Comparison of ENCODE assay signal across 17 cellular contexts in the genomic region with DNA sequence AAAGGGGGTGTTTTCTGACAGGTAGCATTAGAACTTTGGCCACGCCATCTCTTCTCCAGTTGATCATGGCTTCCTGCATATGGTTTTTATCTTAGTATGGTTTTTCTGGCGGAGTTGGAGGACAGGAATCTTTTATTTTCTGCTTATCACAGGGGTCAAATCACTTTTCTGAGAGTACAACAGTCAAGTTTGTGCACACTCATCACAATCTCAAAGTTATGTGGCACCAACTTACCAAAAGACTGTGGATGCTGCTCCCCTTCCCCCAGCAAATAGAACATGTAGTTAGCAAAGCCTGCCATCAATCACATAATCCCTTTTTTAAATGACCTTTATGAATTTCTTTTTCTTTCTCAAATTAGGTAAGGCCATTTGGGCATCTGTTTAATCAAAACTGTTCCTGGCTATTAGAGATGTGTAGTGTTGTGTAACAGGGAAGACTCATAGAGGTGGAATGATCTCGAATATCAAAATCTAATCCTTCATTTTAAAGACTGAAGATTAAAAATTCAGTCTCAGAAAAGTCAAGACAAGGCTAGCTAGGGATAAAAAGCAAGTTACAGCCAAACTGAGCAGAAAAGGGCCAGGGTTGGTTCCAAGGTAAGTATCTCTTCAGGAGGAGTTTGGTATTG. TPM values are rescaled to one million over a fixed set of nuclear protein-coding genes. Genes with fewer than 3 reads are reported as not detected.
DNase-seq lines count a peak whose midpoint lies in the region; ATAC-seq, FAIRE-seq and TF ChIP-seq lines count a peak whose summit lies in the region.
"Had no signal": no experiment of that assay in that cellular context is flagged by ENCODE, and none has a peak within 500 bp of the region (broad histone marks: within the 10 kb centered on the region; RNA-seq: fewer than 3 reads in every experiment).

No MANE protein-coding gene starts in this region.

- H3K27ac Mint-ChIP-seq in natural killer cell = no peak overlapping the region
- H3K27ac Mint-ChIP-seq: CD14-positive monocyte; CD8-positive, alpha-beta T cell had no signal

- H3K36me3 Mint-ChIP-seq in natural killer cell = no peaks in the 10 kb centered on the region

- H3K9ac ChIP-seq in adipocyte (ENCODE audit: low read length) = no peak overlapping the region

- peaks cover 15 to 21% of the 10 kb centered on the region in 2 donors for H3K4me1 Mint-ChIP-seq in natural killer cell

- no peaks in the 10 kb centered on the region for H3K9me3 Mint-ChIP-seq in natural killer cell
- H3K9me3 Mint-ChIP-seq: CD8-positive, alpha-beta T cell had no signal

- intact Hi-C loops in natural killer cell (cut with micrococcal nuclease) = no loop called here

- H3K9me3 ChIP-seq in A549 = no peaks in the 10 kb centered on the region
- no peaks in the 10 kb centered on the region for H3K9me3 ChIP-seq in adipocyte (ENCODE audit: control insufficient read depth, low read length)
- H3K9me3 ChIP-seq: BE2C, Caco-2 had no signal

- WGBS in A549 (ENCODE audit: missing lambda C conversion rate) = 48% methylated on average over 3 of the region's 3 CpGs

- H3K4me3 ChIP-seq in A549 (no peak overlapping the region), adipocyte (ENCODE audit: low read length) (no peak overlapping the region), foreskin fibroblast (ENCODE audit: low read depth in 1 of 2, low read length in 2 of 2) (no peak overlapping the region)

- no peak for FAIRE-seq in A549 (lab: Jason Lieb, UNC)

- peaks cover 35 to 44% of the 10 kb centered on the region in 2 donors for H3K27me3 Mint-ChIP-seq in natural killer cell (ENCODE audit: low read depth in 2 of 2)

- ATAC-seq in A549 (no peak), natural killer cell (no peak)
- ATAC-seq: CD8-positive, alpha-beta T cell; HCT116 had no signal

- peaks cover 7% of the 10 kb centered on the region; the same call in 1 of the 3 replicates for H3K4me1 ChIP-seq in A549
- peaks cover 32% of the 10 kb centered on the region for H3K4me1 ChIP-seq in adipocyte (ENCODE audit: control insufficient read depth, insufficient read depth, low read length)
- H3K4me1 ChIP-seq: BE2C had no signal

- POLR2A ChIA-PET in A549 (lab: Yijun Ruan, JAX) = no interaction called here

- H3K36me3 ChIP-seq in adipocyte (ENCODE audit: control insufficient read depth, insufficient read depth, low read length, severe bottlenecking) = peaks cover 25% of the 10 kb centered on the region
- H3K36me3 ChIP-seq: BE2C had no signal

- no peak overlapping the region for H3K4me3 Mint-ChIP-seq in natural killer cell
- H3K4me3 Mint-ChIP-seq: CD8-positive, alpha-beta T cell had no signal

- CTCF ChIA-PET in A549 (lab: Yijun Ruan, JAX) = interaction anchor here (1.1 to 7.9 kb wide), 8 partner anchors 9 to 276 kb away, joined by 3 to 82 read pairs (median 4); no protein-coding TSS in a partner anchor

- no peak for TF ChIP-seq POLR2A in A549 (IDR thresholded peaks at IDR 0.05; ENCODE audit: low read length)

- TF ChIP-seq CTCF in A549 (IDR thresholded peaks at IDR 0.05) (no peak), foreskin fibroblast (IDR thresholded peaks at IDR 0.05; ENCODE audit: low read depth, low read length) (no peak), natural killer cell (IDR thresholded peaks at IDR 0.05) (no peak)

- no peak for DNase-seq in A549 (ENCODE audit: low read depth in 1 of 2, low spot score in 1 of 2)
- peak; percentile 13 for DNase-seq in GM03348 (ENCODE audit: low spot score)
- DNase-seq in adipocyte (ENCODE audit: low read depth) = peak; percentile 31
- peak; percentile 32 to 62 for DNase-seq in foreskin fibroblast
- no peak for DNase-seq in NCI-H2107 (lab: John Stamatoyannopoulos, UW)
- DNase-seq in pons (ENCODE audit: low spot score) = no peak
- DNase-seq in natural killer cell = no peak
- DNase-seq: 8988T; ACHN; BE2C; Caco-2; CD8-positive, alpha-beta T cell; DMS53; GF-D8 had no signal

- H3K27ac ChIP-seq in A549 = no peak overlapping the region
- H3K27ac ChIP-seq: HL-60 had no signal

- no peak for TF ChIP-seq RAD21 in A549 (conservative IDR thresholded peaks at IDR 0.05 in 1 of 2, IDR thresholded peaks at IDR 0.05 in 1 of 2)

- H3K27me3 ChIP-seq in adipocyte (replicated peaks; ENCODE audit: control insufficient read depth, insufficient read depth, low read length) = no peaks in the 10 kb centered on the region

- no peak overlapping the region for H3K4me2 ChIP-seq in A549

- no peak for TF ChIP-seq EP300 in A549 (IDR thresholded peaks at IDR 0.05)

TF ChIP-seq in A549, 52 proteins besides CTCF, POLR2A, EP300 and RAD21:
- TF ChIP-seq MAFK (IDR thresholded peaks at IDR 0.05; ENCODE audit: partially characterized antibody) (peak; percentile 57), CHD2 (IDR thresholded peaks at IDR 0.05; ENCODE audit: low read length, partially characterized antibody) (no peak)

RNA-seq across cellular contexts. Expression of gene CH25H, which starts 3.8 kb away (rescaled TPM):
- 0.05 TPM in 1 of 2 replicates, not detected in the other for polyA plus RNA-seq in A549 (2011; rRNA removed)
- polyA plus RNA-seq in A549 (2012; cell fraction: cytosol; rRNA removed) = 0.03 TPM in 1 of 2 replicates, not detected in the other
- polyA plus RNA-seq in A549 (2012; cell fraction: nucleus; rRNA removed) = not detected in 2 replicates
- not detected in 3 replicates for polyA plus RNA-seq in A549 (2017; fragmentation: RNase III; extraction: RNeasy Plus Mini Kit Qiagen cat#74134 plus additional on column Dnase treatment)
- not detected in 2 replicates for polyA minus RNA-seq in A549 (2011; rRNA and poly(A)+ RNA removed)
- total RNA-seq in natural killer cell = under 1 TPM in 1 of 3 donors, not detected in 2; 0.20 TPM
- total RNA-seq: Caco-2 had no signal

RNA-seq across cellular contexts. Expression of gene LIPA, which starts 40.7 kb away (rescaled TPM):
- polyA plus RNA-seq in A549 (2011; rRNA removed) (80.2 and 96.2 TPM in 2 replicates), A549 (2017; fragmentation: RNase III; extraction: RNeasy Plus Mini Kit Qiagen cat#74134 plus additional on column Dnase treatment) (42.7 to 55.0 TPM (median 51.2 TPM) in 3 replicates)
- 15.6 and 17.3 TPM in 2 replicates for polyA plus RNA-seq in A549 (2012; cell fraction: cytosol; rRNA removed)
- 14.3 and 21.2 TPM in 2 replicates for polyA plus RNA-seq in A549 (2012; cell fraction: nucleus; rRNA removed)
- 35.8 and 38.4 TPM in 2 replicates for polyA minus RNA-seq in A549 (2011; rRNA and poly(A)+ RNA removed)
- total RNA-seq in natural killer cell = 10 to 100 TPM; 41.0 to 43.3 (median 41.1) TPM

Comparison
In these comparisons a context has a peak if more than half of its experiments do, and no peak if none do; other contexts are left out.
1. DNase-seq: peak in GM03348 (single experiment), adipocyte (single experiment) and foreskin fibroblast (2 of 2); none in A549 (0 of 2), NCI-H2107 (single experiment), pons (single experiment) and natural killer cell (single experiment).